Comparison of ENCODE assay signal across 12 cellular contexts in the genomic region with DNA sequence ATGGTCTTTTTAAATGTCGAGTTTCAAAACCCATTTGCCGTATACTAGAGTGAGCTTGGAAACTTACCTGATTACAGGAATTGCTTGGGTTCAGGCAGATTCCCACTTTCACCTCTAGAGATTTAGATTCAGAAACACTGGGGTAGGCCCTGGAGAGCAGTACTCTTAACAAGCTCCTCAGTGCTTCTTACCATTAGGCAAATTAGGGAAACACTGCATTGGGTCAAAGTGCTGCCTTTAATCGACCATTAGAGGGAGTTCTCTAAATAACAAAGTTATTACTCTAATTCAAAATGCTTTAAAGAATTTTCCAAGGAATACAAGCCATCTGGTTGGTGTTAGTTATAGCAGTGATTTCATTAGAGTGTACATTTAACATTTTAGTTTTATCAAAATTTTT.
A peak's percentile ranks its signal among the peaks of the same experiment; 100 is the strongest.
DNase-seq lines count a peak whose midpoint lies in the region; TF ChIP-seq lines count a peak whose summit lies in the region.
"Had no signal": no experiment of that assay in that cellular context is flagged by ENCODE, and none has a peak within 500 bp of the region (broad histone marks: within the 10 kb centered on the region; RNA-seq: fewer than 3 reads in every experiment).

No MANE protein-coding gene starts in this region.

- peak; percentile 66 for DNase-seq in EH (ENCODE audit: low read depth)
- peak; percentile 2 for DNase-seq in NCI-H69 (lab: John Stamatoyannopoulos, UW)
- no peak for DNase-seq in epithelial cell of proximal tubule (ENCODE audit: low read depth)
- peak; percentile 24 for DNase-seq in neural progenitor cell (ENCODE audit: low spot score)
- no peak for DNase-seq in substantia nigra (lab: John Stamatoyannopoulos, UW)
- no peak for DNase-seq in posterior vena cava (ENCODE audit: low spot score)
- DNase-seq in T1000 (lab: John Stamatoyannopoulos, UW), result no peak
- no peak for DNase-seq in CD4-positive, alpha-beta memory T cell
- DNase-seq: activated B cell treated with CpG ODN at 0.5 μM for 24 hours; activated naive CD8-positive, alpha-beta T cell treated with anti-CD3 and anti-CD28 coated beads, Interleukin-2, amount 10 ng/mL, durations not matched to agents 7 days and 5 days; stimulated activated naive CD8-positive, alpha-beta T cell treated with anti-CD3 and anti-CD28 coated beads, Interleukin-15, amount 100 ng/mL, for 72 hours had no signal

- H3K9ac ChIP-seq in neural progenitor cell, result no peak overlapping the region

- H2AFZ ChIP-seq in neural progenitor cell (replicated peaks), result no peak overlapping the region

- CTCF ChIA-PET in CD4-positive, alpha-beta memory T cell (lab: Charles Lee; ENCODE audit: partially characterized antibody), result no interaction called here

- H3K4me1 Mint-ChIP-seq in neural progenitor cell, result peaks cover under 1% of the 10 kb centered on the region
- H3K4me1 Mint-ChIP-seq in CD4-positive, alpha-beta memory T cell, result no peaks in the 10 kb centered on the region
- H3K4me1 Mint-ChIP-seq: activated B cell treated with CpG ODN at 0.5 μM for 24 hours; activated naive CD8-positive, alpha-beta T cell treated with anti-CD3 and anti-CD28 coated beads, Interleukin-2, amount 10 ng/mL, durations not matched to agents 7 days and 5 days; stimulated activated naive CD8-positive, alpha-beta T cell treated with anti-CD3 and anti-CD28 coated beads, Interleukin-15, amount 100 ng/mL, for 72 hours had no signal

- intact Hi-C loops in posterior vena cava (cut with DNase I), result no loop called here
- intact Hi-C loops in CD4-positive, alpha-beta memory T cell (cut with micrococcal nuclease), result no loop called here

- H3K27me3 Mint-ChIP-seq in neural progenitor cell (ENCODE audit: insufficient read depth, low read depth), result no peaks in the 10 kb centered on the region
- no peaks in the 10 kb centered on the region for H3K27me3 Mint-ChIP-seq in CD4-positive, alpha-beta memory T cell
- H3K27me3 Mint-ChIP-seq: activated B cell treated with CpG ODN at 0.5 μM for 24 hours; activated naive CD8-positive, alpha-beta T cell treated with anti-CD3 and anti-CD28 coated beads, Interleukin-2, amount 10 ng/mL, durations not matched to agents 7 days and 5 days; stimulated activated naive CD8-positive, alpha-beta T cell treated with anti-CD3 and anti-CD28 coated beads, Interleukin-15, amount 100 ng/mL, for 72 hours had no signal

- TF ChIP-seq CTCF in epithelial cell of proximal tubule (conservative IDR thresholded peaks at IDR 0.05; ENCODE audit: low read depth, low read length) (peak; percentile 62), neural progenitor cell (IDR thresholded peaks at IDR 0.05) (peak; percentile 51)

- H3K27ac Mint-ChIP-seq in neural progenitor cell, result no peak overlapping the region
- H3K27ac Mint-ChIP-seq in CD4-positive, alpha-beta memory T cell, result no peak overlapping the region
- H3K27ac Mint-ChIP-seq: activated B cell treated with CpG ODN at 0.5 μM for 24 hours; activated naive CD8-positive, alpha-beta T cell treated with anti-CD3 and anti-CD28 coated beads, Interleukin-2, amount 10 ng/mL, durations not matched to agents 7 days and 5 days; stimulated activated naive CD8-positive, alpha-beta T cell treated with anti-CD3 and anti-CD28 coated beads, Interleukin-15, amount 100 ng/mL, for 72 hours had no signal

- H3K79me2 ChIP-seq in neural progenitor cell (ENCODE audit: low read depth), result no peaks in the 10 kb centered on the region

- no peaks in the 10 kb centered on the region for H3K9me3 Mint-ChIP-seq in neural progenitor cell
- peaks cover 0 to 6% (median 0%) of the 10 kb centered on the region in 8 donors for H3K9me3 Mint-ChIP-seq in CD4-positive, alpha-beta memory T cell
- H3K9me3 Mint-ChIP-seq: activated B cell treated with CpG ODN at 0.5 μM for 24 hours; activated naive CD8-positive, alpha-beta T cell treated with anti-CD3 and anti-CD28 coated beads, Interleukin-2, amount 10 ng/mL, durations not matched to agents 7 days and 5 days; stimulated activated naive CD8-positive, alpha-beta T cell treated with anti-CD3 and anti-CD28 coated beads, Interleukin-15, amount 100 ng/mL, for 72 hours had no signal

- POLR2A ChIA-PET in CD4-positive, alpha-beta memory T cell (lab: Charles Lee; ENCODE audit: partially characterized antibody), result no interaction called here

- no peak overlapping the region for H3K4me3 Mint-ChIP-seq in neural progenitor cell
- H3K4me3 Mint-ChIP-seq in CD4-positive, alpha-beta memory T cell, result no peak overlapping the region
- H3K4me3 Mint-ChIP-seq: activated B cell treated with CpG ODN at 0.5 μM for 24 hours; activated naive CD8-positive, alpha-beta T cell treated with anti-CD3 and anti-CD28 coated beads, Interleukin-2, amount 10 ng/mL, durations not matched to agents 7 days and 5 days; stimulated activated naive CD8-positive, alpha-beta T cell treated with anti-CD3 and anti-CD28 coated beads, Interleukin-15, amount 100 ng/mL, for 72 hours had no signal

- no peak overlapping the region for H3K4me2 ChIP-seq in neural progenitor cell

- no peaks in the 10 kb centered on the region for H3K27me3 ChIP-seq in neural progenitor cell
- H3K27me3 ChIP-seq in CD4-positive, alpha-beta memory T cell (ENCODE audit: insufficient read depth, low read length), result no peaks in the 10 kb centered on the region

- no peaks in the 10 kb centered on the region for H3F3A ChIP-seq in neural progenitor cell (ENCODE audit: low read depth)

- H3K27ac ChIP-seq in neural progenitor cell, result no peak overlapping the region
- H3K27ac ChIP-seq in substantia nigra (ENCODE audit: low read depth, low read length, poor library complexity, severe bottlenecking), result no peak overlapping the region
- H3K27ac ChIP-seq in CD4-positive, alpha-beta memory T cell (ENCODE audit: low read depth, low read length), result no peak overlapping the region
- H3K27ac ChIP-seq: HL-60 had no signal

- no peaks in the 10 kb centered on the region for H4K20me1 ChIP-seq in neural progenitor cell (ENCODE audit: low read depth)

- no peaks in the 10 kb centered on the region for H3K36me3 ChIP-seq in neural progenitor cell
- H3K36me3 ChIP-seq in CD4-positive, alpha-beta memory T cell (ENCODE audit: insufficient read depth, low read length), result no peaks in the 10 kb centered on the region

- H3K9me3 ChIP-seq in neural progenitor cell (ENCODE audit: low read depth), result no peaks in the 10 kb centered on the region
- no peaks in the 10 kb centered on the region for H3K9me3 ChIP-seq in CD4-positive, alpha-beta memory T cell (ENCODE audit: control insufficient read depth in 1 of 2, low read length in 2 of 2)

- no peaks in the 10 kb centered on the region for H3K4me1 ChIP-seq in neural progenitor cell
- no peaks in the 10 kb centered on the region for H3K4me1 ChIP-seq in CD4-positive, alpha-beta memory T cell (ENCODE audit: insufficient read depth, low read length)

- no peaks in the 10 kb centered on the region for H3K36me3 Mint-ChIP-seq in neural progenitor cell
- H3K36me3 Mint-ChIP-seq in CD4-positive, alpha-beta memory T cell, result no peaks in the 10 kb centered on the region
- H3K36me3 Mint-ChIP-seq: activated naive CD8-positive, alpha-beta T cell treated with anti-CD3 and anti-CD28 coated beads, Interleukin-2, amount 10 ng/mL, durations not matched to agents 7 days and 5 days had no signal

- no peak overlapping the region for H3K4me3 ChIP-seq in epithelial cell of proximal tubule (ENCODE audit: low read depth, low read length)
- no peak overlapping the region for H3K4me3 ChIP-seq in neural progenitor cell
- no peak overlapping the region for H3K4me3 ChIP-seq in CD4-positive, alpha-beta memory T cell (ENCODE audit: low read length in 2 of 2)

Comparison
In these comparisons a context has a peak if more than half of its experiments do, and no peak if none do; other contexts are left out.
1. DNase-seq: peak in EH (single experiment), NCI-H69 (single experiment) and neural progenitor cell (single experiment); none in epithelial cell of proximal tubule (single experiment), substantia nigra (0 of 49), posterior vena cava (single experiment), T1000 (single experiment) and CD4-positive, alpha-beta memory T cell (0 of 5).